Comparison of ENCODE assay signal across 1 cellular context in genomic region chr17:28765038-28765437, GRCh38.
TF ChIP-seq lines count a peak whose summit lies in the region.

No MANE protein-coding gene starts in this region.

TF ChIP-seq in H1, 55 proteins besides CTCF, POLR2A, EP300 and RAD21:
- no peak for TF ChIP-seq SP2 (IDR thresholded peaks at IDR 0.05; ENCODE audit: low read length)
- no peak for TF ChIP-seq CHD1 (IDR thresholded peaks at IDR 0.05; ENCODE audit: low read depth, low read length)
